ENCODE assay signal across 24 cellular contexts in genomic region chr22:23291806-23292452, GRCh38.
DNase-seq lines count a peak whose midpoint lies in the region; ATAC-seq and TF ChIP-seq lines count a peak whose summit lies in the region.
"Had no signal": no experiment of that assay in that cellular context is flagged by ENCODE, and none has a peak within 500 bp of the region (broad histone marks: within the 10 kb centered on the region; RNA-seq: fewer than 3 reads in every experiment).

No MANE protein-coding gene starts in this region.

- no peak for DNase-seq in breast epithelium (ENCODE audit: low spot score in 2 of 2)
- no peak for DNase-seq in stimulated activated effector memory CD8-positive, alpha-beta T cell treated with anti-CD3 and anti-CD28 coated beads, Interleukin-12 subunit alpha, Interleukin-12 subunit beta, amount 100 ng/mL, for 72 hours (ENCODE audit: low spot score in 2 of 2)
- DNase-seq in NCI-H526 treated with DMSO at 0.1 percent for 48 hours (lab: John Stamatoyannopoulos, UW) = no peak
- no peak for DNase-seq in nucleus accumbens (lab: John Stamatoyannopoulos, UW)
- DNase-seq: DMS153, HCEC 1CT, NCI-H1092 treated with DMSO at 0.1 percent for 48 hours, NCI-H1436, NCI-H187, NCI-H2081 treated with DMSO at 0.1 percent for 48 hours, NCI-H2171 treated with DMSO at 0.1 percent for 48 hours, NCI-H345, NCI-H524, NCI-H774, PC-3, Right ventricle myocardium superior had no signal

- TF ChIP-seq POLR2A in breast epithelium (IDR thresholded peaks at IDR 0.05) = no peak

- H3K27me3 ChIP-seq in breast epithelium = no peaks in the 10 kb centered on the region
- no peaks in the 10 kb centered on the region for H3K27me3 ChIP-seq in layer of hippocampus (ENCODE audit: control insufficient read depth, insufficient read depth, low read length)
- H3K27me3 ChIP-seq: SJSA1 had no signal

- TF ChIP-seq CTCF in HEK293 (tag by site-specific recombination; IDR thresholded peaks at IDR 0.05) (no peak), breast epithelium (IDR thresholded peaks at IDR 0.05) (no peak)

- no peak for ATAC-seq in stimulated activated effector memory CD8-positive, alpha-beta T cell treated with anti-CD3 and anti-CD28 coated beads, Interleukin-12 subunit alpha, Interleukin-12 subunit beta, amount 100 ng/mL, for 72 hours
- no peak for ATAC-seq in GM21447 (IDR thresholded peaks at IDR 0.05; ENCODE audit: unreplicated experiment)
- ATAC-seq: CD8-positive, alpha-beta T cell; PC-3 had no signal

- no peak overlapping the region for H3K4me3 ChIP-seq in HEK293 (ENCODE audit: low read depth, low read length)
- no peak overlapping the region for H3K4me3 ChIP-seq in breast epithelium
- H3K4me3 ChIP-seq: SJSA1 had no signal

- no peaks in the 10 kb centered on the region for H3K9me3 Mint-ChIP-seq in stimulated activated effector memory CD8-positive, alpha-beta T cell treated with anti-CD3 and anti-CD28 coated beads, Interleukin-12 subunit alpha, Interleukin-12 subunit beta, amount 100 ng/mL, for 72 hours
- H3K9me3 Mint-ChIP-seq: CD8-positive, alpha-beta T cell had no signal

- peak overlapping the region; percentile 27 for H3K27ac Mint-ChIP-seq in stimulated activated effector memory CD8-positive, alpha-beta T cell treated with anti-CD3 and anti-CD28 coated beads, Interleukin-12 subunit alpha, Interleukin-12 subunit beta, amount 100 ng/mL, for 72 hours
- H3K27ac Mint-ChIP-seq: B cell; CD8-positive, alpha-beta T cell had no signal

- CTCF ChIA-PET in HEK293 (lab: Yijun Ruan, JAX) = interaction anchor here (0.6 to 4.1 kb wide), 5 partner anchors 10 to 123 kb away, joined by 3 to 28 read pairs (median 11); no protein-coding TSS in a partner anchor

- no peaks in the 10 kb centered on the region for H3K4me1 ChIP-seq in HEK293 (ENCODE audit: control insufficient read depth, insufficient read depth, low read length)
- no peaks in the 10 kb centered on the region for H3K4me1 ChIP-seq in breast epithelium
- H3K4me1 ChIP-seq: SJSA1 had no signal

- H3K27ac ChIP-seq in HEK293 (ENCODE audit: extremely low read depth, low read depth, low read length) (no peak overlapping the region), breast epithelium (peak overlapping the region; percentile 24 to 43), layer of hippocampus (ENCODE audit: low read depth, low read length) (peak overlapping the region; percentile 21)
- H3K27ac ChIP-seq: C4-2B, HL-60, SJSA1 had no signal

- H3K36me3 ChIP-seq in HEK293 (ENCODE audit: control insufficient read depth in 2 of 2, insufficient read depth in 1 of 2, low read length in 2 of 2) (peaks cover 15 to 95% of the 10 kb centered on the region in 2 experiments; a peak in 2 of 3 replicates), breast epithelium (no peaks in the 10 kb centered on the region)

- H3K9me3 ChIP-seq in HEK293 (ENCODE audit: control insufficient read depth, insufficient read depth, low read depth, low read length) (no peaks in the 10 kb centered on the region), breast epithelium (no peaks in the 10 kb centered on the region)
- H3K9me3 ChIP-seq: SJSA1 had no signal

- H3K36me3 Mint-ChIP-seq in stimulated activated effector memory CD8-positive, alpha-beta T cell treated with anti-CD3 and anti-CD28 coated beads, Interleukin-12 subunit alpha, Interleukin-12 subunit beta, amount 100 ng/mL, for 72 hours = peaks cover 81% of the 10 kb centered on the region

- H3K4me3 Mint-ChIP-seq in stimulated activated effector memory CD8-positive, alpha-beta T cell treated with anti-CD3 and anti-CD28 coated beads, Interleukin-12 subunit alpha, Interleukin-12 subunit beta, amount 100 ng/mL, for 72 hours = no peak overlapping the region
- H3K4me3 Mint-ChIP-seq: B cell; CD8-positive, alpha-beta T cell had no signal

- POLR2A ChIA-PET in HEK293 (lab: Yijun Ruan, JAX) = no interaction called here

- intact Hi-C loops in breast epithelium (cut with DNase I; ENCODE audit: low total_unique reads) = no loop called here

- H3K4me1 Mint-ChIP-seq in stimulated activated effector memory CD8-positive, alpha-beta T cell treated with anti-CD3 and anti-CD28 coated beads, Interleukin-12 subunit alpha, Interleukin-12 subunit beta, amount 100 ng/mL, for 72 hours = no peaks in the 10 kb centered on the region
- H3K4me1 Mint-ChIP-seq: B cell had no signal

TF ChIP-seq in HEK293, 187 proteins besides CTCF, POLR2A, EP300 and RAD21:
- no peak for TF ChIP-seq ZNF501 (tag by site-specific recombination; IDR thresholded peaks at IDR 0.05)
- 0 out of 2 replicates have a peak, but pooled peaks have one; percentile 24 for TF ChIP-seq ZFHX2 (tag by site-specific recombination; conservative IDR thresholded peaks at IDR 0.05)
